ENCODE assay signal across 1 cellular context in genomic region chr14:106166232-106166631, GRCh38.
TF ChIP-seq lines count a peak whose summit lies in the region.

No MANE protein-coding gene starts in this region.

TF ChIP-seq in HepG2, 621 proteins besides CTCF, POLR2A, EP300 and RAD21 (continued from another document):
- TF ChIP-seq ZUFSP (CRISPR knock-in tag; IDR thresholded peaks at IDR 0.05; ENCODE audit: borderline replicate concordance) = no peak
